17 cellular contexts compared by ENCODE assay signal in genomic region chr16:7914738-7915137, GRCh38.
A peak's percentile ranks its signal among the peaks of the same experiment; 100 is the strongest.
DNase-seq lines count a peak whose midpoint lies in the region; TF ChIP-seq lines count a peak whose summit lies in the region.
"Had no signal": no experiment of that assay in that cellular context is flagged by ENCODE, and none has a peak within 500 bp of the region (broad histone marks: within the 10 kb centered on the region; RNA-seq: fewer than 3 reads in every experiment).

No MANE protein-coding gene starts in this region.

- TF ChIP-seq RAD21 in liver (IDR thresholded peaks at IDR 0.05) = peak in 1 of 2 donors; percentile 5

- H3K36me3 ChIP-seq in liver (ENCODE audit: control insufficient read depth in 4 of 4, insufficient read depth in 3 of 4, low read depth in 1 of 4, low read length in 3 of 4) = no peaks in the 10 kb centered on the region
- H3K36me3 ChIP-seq: BLaER1, HAP-1 had no signal

- no peaks in the 10 kb centered on the region for H3K27me3 ChIP-seq in liver (ENCODE audit: control insufficient read depth in 4 of 4, insufficient read depth in 4 of 4, low read length in 3 of 4)
- H3K27me3 ChIP-seq: BLaER1 had no signal

- no peaks in the 10 kb centered on the region for H3K9me3 ChIP-seq in liver (ENCODE audit: control insufficient read depth in 4 of 4, low read length in 3 of 4)
- H3K9me3 ChIP-seq: BLaER1, Caco-2, HAP-1 had no signal

- H3K27ac ChIP-seq in liver (ENCODE audit: low read depth in 1 of 2, low read length in 2 of 2) = no peak overlapping the region
- H3K27ac ChIP-seq: 22Rv1, BLaER1, C4-2B had no signal

- H3K4me1 ChIP-seq in liver (ENCODE audit: control insufficient read depth in 4 of 4, insufficient read depth in 4 of 4, low read length in 3 of 4) = no peaks in the 10 kb centered on the region
- H3K4me1 ChIP-seq: BLaER1, HAP-1 had no signal

- DNase-seq in NCI-H146 (lab: John Stamatoyannopoulos, UW) (peak; percentile 6), NCI-H146 treated with DMSO at 0.1 percent for 48 hours (lab: John Stamatoyannopoulos, UW; ENCODE audit: unreplicated experiment) (no peak), NCI-H69 (lab: John Stamatoyannopoulos, UW) (peak; percentile 58), SKM-1 treated with dmso at 0.1 percent for 144 hours (lab: John Stamatoyannopoulos, UW; ENCODE audit: unreplicated experiment) (no peak)
- DNase-seq in activated CD4-positive, alpha-beta T cell treated with anti-CD3 and anti-CD28 coated beads for 1 hour = no peak
- DNase-seq: Caco-2; CD4-positive, CD25-positive, alpha-beta regulatory T cell; CD8-positive, alpha-beta T cell; DMS153; DND-41; GOT3; HFFc6 had no signal

- no peak overlapping the region for H3K9ac ChIP-seq in liver (ENCODE audit: low read depth in 1 of 2, low read length in 2 of 2)
- H3K9ac ChIP-seq: BLaER1 had no signal

- TF ChIP-seq CTCF in liver (IDR thresholded peaks at IDR 0.05; ENCODE audit: low read depth, low read length, missing input control) = no peak

- no peak overlapping the region for H3K4me3 ChIP-seq in liver (ENCODE audit: low read depth in 1 of 3, low read length in 3 of 3)
- H3K4me3 ChIP-seq: BLaER1, HAP-1 had no signal

TF ChIP-seq in liver, 16 proteins besides CTCF, POLR2A, EP300 and RAD21:
- no peak for TF ChIP-seq ZBTB33 (IDR thresholded peaks at IDR 0.05)
- no peak for TF ChIP-seq NR2F2 (IDR thresholded peaks at IDR 0.05)
- peak; percentile 10 to 70 for TF ChIP-seq HNF4A (conservative IDR thresholded peaks at IDR 0.05)

Comparison
In these comparisons a context has a peak if more than half of its experiments do, and no peak if none do; other contexts are left out.
1. DNase-seq: peak in NCI-H146 (single experiment) and NCI-H69 (single experiment); none in NCI-H146 treated with DMSO at 0.1 percent for 48 hours (single experiment), activated CD4-positive, alpha-beta T cell treated with anti-CD3 and anti-CD28 coated beads for 1 hour (single experiment) and SKM-1 treated with dmso at 0.1 percent for 144 hours (single experiment).